8 cellular contexts compared by ENCODE assay signal in genomic region chr19:10928563-10929401, GRCh38. TPM values are rescaled to one million over a fixed set of nuclear protein-coding genes. Genes with fewer than 3 reads are reported as not detected.
A peak's percentile ranks its signal among the peaks of the same experiment; 100 is the strongest.
DNase-seq lines count a peak whose midpoint lies in the region; ATAC-seq, FAIRE-seq and TF ChIP-seq lines count a peak whose summit lies in the region.

TSS of gene TIMM29 (plus strand) at chr19:10928811. CDS start at chr19:10928823, 12 bp downstream.
TSS of gene YIPF2 (minus strand) at chr19:10928639. CDS start at chr19:10928410, 229 bp downstream.

- H3K27ac ChIP-seq in WERI-Rb-1 (peak within 1 kb of the TSS; percentile 85), mammary epithelial cell (ENCODE audit: insufficient read depth, low read depth, low read length) (peak within 1 kb of the TSS; percentile 45), small intestine (ENCODE audit: low read depth in 1 of 2, low read length in 1 of 2) (peak within 1 kb of the TSS; percentile 66 to 82)

- no TSS peak for BruUV-seq in mammary epithelial cell (replicated peaks; lab: Mats Ljungman, UMichigan)

- in situ Hi-C loops in mammary epithelial cell (cut with MboI; ENCODE audit: low sequenced_read_pairs in 2 of 2): loop anchor here in 1 of 2 donors (5.0 kb wide), 1 partner anchor 51 kb away; no protein-coding TSS in a partner anchor

- peaks cover 55% of the 10 kb centered on the region for H3K79me2 ChIP-seq in mammary epithelial cell (ENCODE audit: insufficient read depth, low read length)

- TF ChIP-seq CTCF in WERI-Rb-1 (IDR thresholded peaks at IDR 0.05; ENCODE audit: low read depth, low read length): no peak
- TF ChIP-seq CTCF in mammary epithelial cell (conservative IDR thresholded peaks at IDR 0.05 in 1 of 2, IDR thresholded peaks at IDR 0.05 in 1 of 2; ENCODE audit: extremely low read depth in 1 of 2, insufficient read depth in 1 of 2, low read depth in 1 of 2, low read length in 2 of 2): no peak

- CTCF ChIA-PET in mammary epithelial cell (lab: Charles Lee; ENCODE audit: low non-redundant PET): no interaction called here

- H3K36me3 ChIP-seq in WERI-Rb-1 (peaks cover 48% of the 10 kb centered on the region), mammary epithelial cell (ENCODE audit: insufficient read depth, low read length) (peaks cover 10% of the 10 kb centered on the region), small intestine (ENCODE audit: control insufficient read depth in 2 of 2, insufficient read depth in 2 of 2, low read length in 2 of 2) (peaks cover 0 to 4% of the 10 kb centered on the region in 2 donors)

- ATAC-seq in GM18861 (IDR thresholded peaks at IDR 0.05; ENCODE audit: unreplicated experiment) (peak; percentile 78), HG03108 (IDR thresholded peaks at IDR 0.05; ENCODE audit: unreplicated experiment) (peak; percentile 69)

- H3K27me3 ChIP-seq in WERI-Rb-1 (ENCODE audit: insufficient read depth, low read depth, severe bottlenecking) (no peaks in the 10 kb centered on the region), mammary epithelial cell (ENCODE audit: insufficient read depth, low read length) (no peaks in the 10 kb centered on the region), small intestine (ENCODE audit: control insufficient read depth in 2 of 2, insufficient read depth in 2 of 2, low read length in 2 of 2) (no peaks in the 10 kb centered on the region)

- H3K9me3 ChIP-seq in WERI-Rb-1 (ENCODE audit: severe bottlenecking): no peaks in the 10 kb centered on the region
- no peaks in the 10 kb centered on the region for H3K9me3 ChIP-seq in mammary epithelial cell (replicated peaks; ENCODE audit: insufficient read depth, low read length)
- H3K9me3 ChIP-seq in small intestine (ENCODE audit: control insufficient read depth, low read depth): no peaks in the 10 kb centered on the region

- DNase-seq in NCI-H2196 treated with DMSO at 0.1 percent for 48 hours (lab: John Stamatoyannopoulos, UW; ENCODE audit: unreplicated experiment) (peak; percentile 96), WERI-Rb-1 (peak; percentile 98), mammary epithelial cell (peak; percentile 98), iPS-NIHi11 (ENCODE audit: low spot score) (peak; percentile 99), small intestine (peak; percentile 100)

- H3K4me1 ChIP-seq in mammary epithelial cell (ENCODE audit: insufficient read depth, low read length) (peaks cover 18% of the 10 kb centered on the region), small intestine (ENCODE audit: control insufficient read depth in 2 of 2, insufficient read depth in 1 of 2, low read depth in 1 of 2, low read length in 1 of 2) (peaks cover 0 to 8% of the 10 kb centered on the region in 2 donors)

- dilution Hi-C loops in mammary epithelial cell (cut with HindIII; ENCODE audit: low sequenced_read_pairs): no loop called here

- no peaks in the 10 kb centered on the region for H4K20me1 ChIP-seq in mammary epithelial cell (ENCODE audit: insufficient read depth, low read length)

- H3K4me2 ChIP-seq in mammary epithelial cell (ENCODE audit: insufficient read depth, low read depth, low read length): peak within 1 kb of the TSS; percentile 98

- WGBS in mammary epithelial cell (ENCODE audit: low coverage, missing lambda C conversion rate): 2% methylated on average over 45 of the region's 96 CpGs
- WGBS in small intestine, 3 donors: 0% methylated on average over 34 to 96 of the region's 96 CpGs

- FAIRE-seq in A204.1 (lab: Jason Lieb, UNC) (peak; percentile 58), small intestine (lab: Jason Lieb, UNC) (no peak)

- intact Hi-C loops in mammary epithelial cell (cut with micrococcal nuclease): loop anchor here (2.0 kb wide), 2 partner anchors 38 to 58 kb away; partner anchors contain the start of gene CARM1

- peak within 1 kb of the TSS; percentile 83 for H2AFZ ChIP-seq in mammary epithelial cell (ENCODE audit: low read depth, low read length)

- H3K4me3 ChIP-seq in WERI-Rb-1 (ENCODE audit: low read depth, low read length) (peak within 1 kb of the TSS; percentile 90), mammary epithelial cell (replicated peaks in 1 of 3; ENCODE audit: insufficient read depth in 1 of 3, low read depth in 2 of 3, low read length in 3 of 3) (peak within 1 kb of the TSS; percentile 84 to 98 (median 93)), small intestine (ENCODE audit: low read depth in 1 of 2, low read length in 2 of 2) (peak within 1 kb of the TSS; percentile 87 to 99)

- peak within 1 kb of the TSS; percentile 49 for H3K9ac ChIP-seq in mammary epithelial cell (ENCODE audit: insufficient read depth, low read length)

RNA-seq across cellular contexts. Expression of gene TIMM29, which starts in this region (rescaled TPM):
- 10 to 100 TPM; 17.2 to 28.8 TPM for total RNA-seq in mammary epithelial cell
- polyA plus RNA-seq in mammary epithelial cell: 7.7 TPM
- polyA minus RNA-seq in mammary epithelial cell: 2.2 TPM
- 10 to 100 TPM; 13.5 to 19.2 (median 16.3) TPM for polyA plus RNA-seq in small intestine

RNA-seq across cellular contexts. Expression of gene YIPF2, which starts in this region (rescaled TPM):
- 100 to 1,000 TPM in 1 of 2 donors, 10 to 100 TPM in 1; 57.1 to 112 TPM for total RNA-seq in mammary epithelial cell
- polyA plus RNA-seq in mammary epithelial cell (52.0 TPM), small intestine (10 to 100 TPM; 18.3 to 65.1 (median 23.5) TPM)
- 39.4 TPM for polyA minus RNA-seq in mammary epithelial cell

Comparison
In these comparisons a context has a peak if more than half of its experiments do, and no peak if none do; other contexts are left out.
1. Peak in every context shown above with its lines: DNase-seq, ATAC-seq, H3K4me3 ChIP-seq and H3K27ac ChIP-seq.